Comparison of ENCODE assay signal across 9 cellular contexts in genomic region chr5:82820958-82821880, GRCh38.
A peak's percentile ranks its signal among the peaks of the same experiment; 100 is the strongest.
DNase-seq lines count a peak whose midpoint lies in the region; ATAC-seq and TF ChIP-seq lines count a peak whose summit lies in the region.
"Had no signal": no experiment of that assay in that cellular context is flagged by ENCODE, and none has a peak within 500 bp of the region (broad histone marks: within the 10 kb centered on the region; RNA-seq: fewer than 3 reads in every experiment).

No MANE protein-coding gene starts in this region.

- no peaks in the 10 kb centered on the region for H3K9me3 ChIP-seq in upper lobe of right lung

- intact Hi-C loops in upper lobe of right lung (cut with DNase I), result no loop called here

- no peak overlapping the region for H3K27ac Mint-ChIP-seq in chondrocyte (ENCODE audit: unreplicated experiment)
- H3K27ac Mint-ChIP-seq: stimulated activated memory B cell treated with anti-CD40 and anti-IgM and Interleukin-4, amounts not matched to agents 10 μg/mL and 1 μg/mL and 100 μg/mL, for 72 hours had no signal

- no peaks in the 10 kb centered on the region for H3K36me3 ChIP-seq in upper lobe of right lung

- DNase-seq in germinal center (ENCODE audit: low spot score) (peak; percentile 18), chondrocyte (ENCODE audit: low spot score) (no peak), upper lobe of right lung (no peak), G401 (ENCODE audit: low spot score) (no peak)
- no peak for DNase-seq in activated CD4-positive, alpha-beta T cell treated with anti-CD3 and anti-CD28 coated beads, Interleukin-2, amount 50 U/mL, for 4 hours

- H3K27me3 ChIP-seq in upper lobe of right lung, result no peaks in the 10 kb centered on the region

- no peaks in the 10 kb centered on the region for H3K4me1 Mint-ChIP-seq in chondrocyte (ENCODE audit: low read depth)

- TF ChIP-seq CTCF in chondrocyte (IDR thresholded peaks at IDR 0.05) (no peak), upper lobe of right lung (IDR thresholded peaks at IDR 0.05) (no peak)

- in situ Hi-C loops in G401 (cut with HindIII; ENCODE audit: low sequenced_read_pairs), result no loop called here

- H3K9me3 Mint-ChIP-seq in chondrocyte (ENCODE audit: low read depth), result peaks cover 2% of the 10 kb centered on the region
- H3K9me3 Mint-ChIP-seq: stimulated activated memory B cell treated with anti-CD40 and anti-IgM and Interleukin-4, amounts not matched to agents 10 μg/mL and 1 μg/mL and 100 μg/mL, for 72 hours had no signal

- H3K36me3 Mint-ChIP-seq in chondrocyte (ENCODE audit: low read depth), result no peaks in the 10 kb centered on the region
- H3K36me3 Mint-ChIP-seq: stimulated activated memory B cell treated with anti-CD40 and anti-IgM and Interleukin-4, amounts not matched to agents 10 μg/mL and 1 μg/mL and 100 μg/mL, for 72 hours had no signal

- H3K4me3 Mint-ChIP-seq in chondrocyte (ENCODE audit: unreplicated experiment), result no peak overlapping the region
- H3K4me3 Mint-ChIP-seq: stimulated activated memory B cell treated with anti-CD40 and anti-IgM and Interleukin-4, amounts not matched to agents 10 μg/mL and 1 μg/mL and 100 μg/mL, for 72 hours had no signal

- H3K4me3 ChIP-seq in upper lobe of right lung, result no peak overlapping the region

- no peaks in the 10 kb centered on the region for H3K27me3 Mint-ChIP-seq in chondrocyte (ENCODE audit: low read depth)
- H3K27me3 Mint-ChIP-seq: stimulated activated memory B cell treated with anti-CD40 and anti-IgM and Interleukin-4, amounts not matched to agents 10 μg/mL and 1 μg/mL and 100 μg/mL, for 72 hours had no signal

- no peak overlapping the region for H3K27ac ChIP-seq in upper lobe of right lung

- ATAC-seq in GM18861 (IDR thresholded peaks at IDR 0.05; ENCODE audit: unreplicated experiment), result peak; percentile 89
- peak; percentile 86 for ATAC-seq in GM21619 (IDR thresholded peaks at IDR 0.05; ENCODE audit: unreplicated experiment)
- ATAC-seq in HG03457 (IDR thresholded peaks at IDR 0.05; ENCODE audit: unreplicated experiment), result peak; percentile 68
- ATAC-seq in upper lobe of right lung, result no peak
- ATAC-seq: stimulated activated memory B cell treated with anti-CD40 and anti-IgM and Interleukin-4, amounts not matched to agents 10 μg/mL and 1 μg/mL and 100 μg/mL, for 72 hours had no signal

- no peaks in the 10 kb centered on the region for H3K4me1 ChIP-seq in upper lobe of right lung
